Comparison of ENCODE assay signal across 8 cellular contexts in the genomic region with DNA sequence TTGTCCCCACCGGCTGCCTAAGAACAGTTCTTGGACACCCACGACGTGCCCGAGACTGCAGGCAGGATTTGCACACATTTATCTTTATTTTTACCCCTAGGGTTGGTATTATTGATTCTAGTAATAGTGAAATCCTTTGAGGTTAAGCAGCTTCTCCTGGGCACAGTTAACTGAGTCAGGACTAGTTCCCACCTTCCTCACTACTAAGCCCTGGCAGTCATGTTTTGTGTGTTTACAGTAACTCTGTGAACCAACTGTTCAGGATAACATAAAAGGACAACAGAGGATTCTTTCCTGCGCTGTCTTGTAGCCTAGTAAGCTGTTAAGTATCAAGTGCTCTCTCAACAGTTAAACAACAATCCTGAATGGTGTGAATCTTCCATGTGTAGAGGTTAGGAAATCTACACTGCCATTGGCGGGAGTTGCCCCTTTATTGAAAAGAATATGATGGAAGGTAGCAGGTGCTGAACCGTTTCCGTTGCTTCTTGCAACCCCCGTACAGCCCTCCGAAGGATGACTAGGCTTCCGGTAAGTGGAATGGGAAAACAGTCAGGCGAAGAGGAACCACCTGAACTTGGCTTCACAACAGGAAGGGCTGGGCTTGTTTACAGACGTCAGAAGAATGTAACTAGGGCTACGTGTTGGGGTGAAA. TPM values are rescaled to one million over a fixed set of nuclear protein-coding genes. Genes with fewer than 3 reads are reported as not detected.
A peak's percentile ranks its signal among the peaks of the same experiment; 100 is the strongest.
DNase-seq lines count a peak whose midpoint lies in the region; ATAC-seq, FAIRE-seq and TF ChIP-seq lines count a peak whose summit lies in the region.

No MANE protein-coding gene starts in this region.

- no peaks in the 10 kb centered on the region for H3K36me3 ChIP-seq in SU-DHL-6 (ENCODE audit: low read length)

- H3K79me2 ChIP-seq in SU-DHL-6 (ENCODE audit: insufficient read depth, low read length): peaks cover 6% of the 10 kb centered on the region; the same call in 1 of the 2 replicates

- H4K20me1 ChIP-seq in SU-DHL-6 (ENCODE audit: low read depth, low read length): no peaks in the 10 kb centered on the region

- no peak for TF ChIP-seq CTCF in SU-DHL-6 (IDR thresholded peaks at IDR 0.05; ENCODE audit: insufficient read depth, low read length, poor library complexity, severe bottlenecking)

- H3K9ac ChIP-seq in SU-DHL-6 (ENCODE audit: low read length): peak overlapping the region; percentile 82

- no peak overlapping the region for H3K27ac ChIP-seq in SU-DHL-6 (ENCODE audit: low read depth, low read length)

- peak; percentile 2 to 13 for ATAC-seq in stimulated activated naive B cell treated with anti-CD40 and anti-IgM and Interleukin-4, amounts not matched to agents 10 μg/mL and 1 μg/mL and 100 μg/mL, for 72 hours (replicated peaks)
- ATAC-seq in GM21515 (IDR thresholded peaks at IDR 0.05; ENCODE audit: unreplicated experiment): no peak

- peak overlapping the region; percentile 57 for H3K4me3 ChIP-seq in SU-DHL-6 (ENCODE audit: insufficient read depth, low read length, poor library complexity, severe bottlenecking)

- H3K36me3 Mint-ChIP-seq in stimulated activated naive B cell treated with anti-CD40 and anti-IgM and Interleukin-4, amounts not matched to agents 10 μg/mL and 1 μg/mL and 100 μg/mL, for 72 hours: peaks cover 2 to 8% of the 10 kb centered on the region in 2 donors

- peaks cover 23 to 30% of the 10 kb centered on the region in 2 donors for H3K4me1 Mint-ChIP-seq in stimulated activated naive B cell treated with anti-CD40 and anti-IgM and Interleukin-4, amounts not matched to agents 10 μg/mL and 1 μg/mL and 100 μg/mL, for 72 hours

- peak overlapping the region; percentile 95 for H3K27ac Mint-ChIP-seq in stimulated activated naive B cell treated with anti-CD40 and anti-IgM and Interleukin-4, amounts not matched to agents 10 μg/mL and 1 μg/mL and 100 μg/mL, for 72 hours

- H3K27me3 ChIP-seq in SU-DHL-6 (ENCODE audit: low read length): no peaks in the 10 kb centered on the region

- no peaks in the 10 kb centered on the region for H3K9me2 ChIP-seq in SU-DHL-6 (replicated peaks; ENCODE audit: insufficient read depth, low read length)

- no peak for TF ChIP-seq POLR2A in GM12892 (IDR thresholded peaks at IDR 0.05; ENCODE audit: low read depth, low read length)

- DNase-seq in GM12892 (ENCODE audit: insufficient read length) (no peak), HK-2 (ENCODE audit: unreplicated experiment) (peak; percentile 37), cerebellum (ENCODE audit: low spot score) (peak; percentile 39), kidney tubule cell (ENCODE audit: low spot score) (peak; percentile 88), GM03348 (ENCODE audit: low spot score) (no peak)
- DNase-seq in stimulated activated naive B cell treated with anti-CD40 and anti-IgM and Interleukin-4, amounts not matched to agents 10 μg/mL and 1 μg/mL and 100 μg/mL, for 72 hours: peak; percentile 11

- H3K4me2 ChIP-seq in SU-DHL-6 (ENCODE audit: low read depth, low read length, poor library complexity, severe bottlenecking): peak overlapping the region; percentile 73

- H3K4me3 Mint-ChIP-seq in stimulated activated naive B cell treated with anti-CD40 and anti-IgM and Interleukin-4, amounts not matched to agents 10 μg/mL and 1 μg/mL and 100 μg/mL, for 72 hours: peak overlapping the region; percentile 89 to 90

- no peaks in the 10 kb centered on the region for H3K27me3 Mint-ChIP-seq in stimulated activated naive B cell treated with anti-CD40 and anti-IgM and Interleukin-4, amounts not matched to agents 10 μg/mL and 1 μg/mL and 100 μg/mL, for 72 hours

- H3K9me3 Mint-ChIP-seq in stimulated activated naive B cell treated with anti-CD40 and anti-IgM and Interleukin-4, amounts not matched to agents 10 μg/mL and 1 μg/mL and 100 μg/mL, for 72 hours: no peaks in the 10 kb centered on the region

- H3F3A ChIP-seq in SU-DHL-6 (ENCODE audit: insufficient read depth): peaks cover 10% of the 10 kb centered on the region; the same call in 1 of the 2 replicates

- no peaks in the 10 kb centered on the region for H3K9me3 ChIP-seq in SU-DHL-6 (ENCODE audit: insufficient read depth, low read length)

- peak; percentile 14 for FAIRE-seq in GM12892 (lab: Jason Lieb, UNC)

- peak overlapping the region; percentile 68 for H2AFZ ChIP-seq in SU-DHL-6 (ENCODE audit: low read depth, low read length, severe bottlenecking)

RNA-seq across cellular contexts. Expression of gene SOD2, which starts 1.0 kb away (rescaled TPM):
- 38.0 TPM for polyA plus RNA-seq in GM12892 (2012; ENCODE audit: missing spikeins)
- 45.4 TPM for total RNA-seq in cerebellum

RNA-seq across cellular contexts. Expression of gene WTAP, which starts 33.3 kb away (rescaled TPM):
- 54.2 TPM for polyA plus RNA-seq in GM12892 (2012; ENCODE audit: missing spikeins)
- total RNA-seq in cerebellum: 109 TPM

Comparison
In these comparisons a context has a peak if more than half of its experiments do, and no peak if none do; other contexts are left out.
1. DNase-seq: peak in HK-2 (single experiment), cerebellum (single experiment), kidney tubule cell (single experiment) and stimulated activated naive B cell treated with anti-CD40 and anti-IgM and Interleukin-4, amounts not matched to agents 10 μg/mL and 1 μg/mL and 100 μg/mL, for 72 hours (single experiment); none in GM12892 (single experiment) and GM03348 (single experiment).